1 cellular context compared by ENCODE assay signal in genomic region chr5:150774145-150774544, GRCh38.
TF ChIP-seq lines count a peak whose summit lies in the region.

No MANE protein-coding gene starts in this region.

TF ChIP-seq in WTC11, 78 proteins besides CTCF, POLR2A, EP300 and RAD21 (continued from another document):
- TF ChIP-seq, protein P1, sequence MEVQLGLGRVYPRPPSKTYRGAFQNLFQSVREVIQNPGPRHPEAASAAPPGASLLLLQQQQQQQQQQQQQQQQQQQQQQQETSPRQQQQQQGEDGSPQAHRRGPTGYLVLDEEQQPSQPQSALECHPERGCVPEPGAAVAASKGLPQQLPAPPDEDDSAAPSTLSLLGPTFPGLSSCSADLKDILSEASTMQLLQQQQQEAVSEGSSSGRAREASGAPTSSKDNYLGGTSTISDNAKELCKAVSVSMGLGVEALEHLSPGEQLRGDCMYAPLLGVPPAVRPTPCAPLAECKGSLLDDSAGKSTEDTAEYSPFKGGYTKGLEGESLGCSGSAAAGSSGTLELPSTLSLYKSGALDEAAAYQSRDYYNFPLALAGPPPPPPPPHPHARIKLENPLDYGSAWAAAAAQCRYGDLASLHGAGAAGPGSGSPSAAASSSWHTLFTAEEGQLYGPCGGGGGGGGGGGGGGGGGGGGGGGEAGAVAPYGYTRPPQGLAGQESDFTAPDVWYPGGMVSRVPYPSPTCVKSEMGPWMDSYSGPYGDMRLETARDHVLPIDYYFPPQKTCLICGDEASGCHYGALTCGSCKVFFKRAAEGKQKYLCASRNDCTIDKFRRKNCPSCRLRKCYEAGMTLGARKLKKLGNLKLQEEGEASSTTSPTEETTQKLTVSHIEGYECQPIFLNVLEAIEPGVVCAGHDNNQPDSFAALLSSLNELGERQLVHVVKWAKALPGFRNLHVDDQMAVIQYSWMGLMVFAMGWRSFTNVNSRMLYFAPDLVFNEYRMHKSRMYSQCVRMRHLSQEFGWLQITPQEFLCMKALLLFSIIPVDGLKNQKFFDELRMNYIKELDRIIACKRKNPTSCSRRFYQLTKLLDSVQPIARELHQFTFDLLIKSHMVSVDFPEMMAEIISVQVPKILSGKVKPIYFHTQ (CRISPR knock-in tag; IDR thresholded peaks at IDR 0.05): no peak
- no peak for TF ChIP-seq NR2C2 (CRISPR knock-in tag; IDR thresholded peaks at IDR 0.05)
- no peak for TF ChIP-seq ATF6 (CRISPR knock-in tag; IDR thresholded peaks at IDR 0.05)
- no peak for TF ChIP-seq TEAD4 (CRISPR knock-in tag; IDR thresholded peaks at IDR 0.05)
- TF ChIP-seq STAT6 (CRISPR knock-in tag; conservative IDR thresholded peaks at IDR 0.05; ENCODE audit: low read depth): no peak
